ENCODE assay signal across 19 cellular contexts in the genomic region with DNA sequence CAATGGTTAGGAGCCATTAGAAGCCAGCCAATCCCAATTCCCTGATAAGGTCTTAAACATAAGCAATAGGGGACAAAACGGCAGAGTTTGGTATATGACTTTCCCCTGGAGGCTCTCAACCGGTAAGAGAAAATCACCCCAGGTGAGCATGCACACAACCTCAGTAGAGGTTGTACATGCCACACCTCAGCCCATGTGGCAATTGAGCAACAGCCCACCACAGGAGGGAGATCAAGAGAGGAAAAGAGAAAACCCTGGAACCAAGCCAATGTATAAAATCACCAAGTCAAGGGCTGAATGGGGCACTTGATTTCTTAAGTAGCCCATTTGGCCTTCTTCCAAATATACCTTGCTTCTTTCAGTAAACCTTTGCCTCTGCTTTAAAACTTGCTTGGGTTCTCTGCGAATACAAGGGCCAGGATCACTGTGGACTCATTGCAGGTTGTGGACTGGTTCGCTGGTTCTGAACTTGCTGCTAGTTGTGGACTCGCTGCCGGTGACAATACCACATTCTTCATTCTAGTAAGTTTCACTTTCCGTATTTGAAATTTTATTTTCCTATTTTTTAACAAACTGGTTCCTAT.
DNase-seq lines count a peak whose midpoint lies in the region; ATAC-seq, FAIRE-seq and TF ChIP-seq lines count a peak whose summit lies in the region.
"Had no signal": no experiment of that assay in that cellular context is flagged by ENCODE, and none has a peak within 500 bp of the region (broad histone marks: within the 10 kb centered on the region; RNA-seq: fewer than 3 reads in every experiment).

No MANE protein-coding gene starts in this region.

- no peak overlapping the region for H3K56ac ChIP-seq in H1 (replicated peaks; ENCODE audit: insufficient read length, low read depth, low read length)

- H3K23me2 ChIP-seq in H1 (ENCODE audit: low read depth, low read length): no peaks in the 10 kb centered on the region

- no peak for FAIRE-seq in H1 (lab: Jason Lieb, UNC)
- FAIRE-seq: HepG2 had no signal

- H3K18ac ChIP-seq in H1 (ENCODE audit: extremely low read depth, low read length): no peak overlapping the region

- no peak overlapping the region for H3K14ac ChIP-seq in H1 (ENCODE audit: insufficient read length)

- CTCF ChIA-PET in H1 (lab: Charles Lee; ENCODE audit: partially characterized antibody): no interaction called here
- CTCF ChIA-PET in PC-3 (lab: Charles Lee): no interaction called here

- no peaks in the 10 kb centered on the region for H3F3A ChIP-seq in PC-3 (ENCODE audit: low read length, unreplicated experiment)

- H2AK5ac ChIP-seq in H1 (ENCODE audit: low read depth, low read length): no peak overlapping the region

- TF ChIP-seq POLR2A in H1 (IDR thresholded peaks at IDR 0.05; ENCODE audit: control extremely low read depth in 1 of 2, low read depth in 2 of 2, low read length in 2 of 2): no peak

- H4K20me1 ChIP-seq in H1 (replicated peaks in 1 of 2; ENCODE audit: control insufficient read depth in 1 of 2, insufficient read depth in 2 of 2, low read length in 2 of 2) (no peaks in the 10 kb centered on the region), PC-3 (ENCODE audit: low read length) (no peaks in the 10 kb centered on the region)

- ATAC-seq in PC-3: no peak
- no peak for ATAC-seq in Right ventricle myocardium superior (ENCODE audit: poor library complexity)
- ATAC-seq: activated T-cell treated with anti-CD3 and anti-CD28 coated beads, Interleukin-2, amount 50 U/mL, for 72 hours; HepG2 had no signal

- no peak overlapping the region for H3K23ac ChIP-seq in H1 (ENCODE audit: insufficient read length)

- H3K27ac ChIP-seq in H1 (ENCODE audit: low read depth, low read length) (no peak overlapping the region), PC-3 (ENCODE audit: low read length) (no peak overlapping the region)
- H3K27ac ChIP-seq: esophagus muscularis mucosa, right atrium auricular region, stomach had no signal

- H3K79me2 ChIP-seq in H1 (ENCODE audit: control insufficient read depth in 1 of 2, insufficient read depth in 2 of 2, low read length in 2 of 2) (no peaks in the 10 kb centered on the region), PC-3 (ENCODE audit: low read length) (no peaks in the 10 kb centered on the region)

- no peak overlapping the region for H3K4me3 ChIP-seq in H1 (ENCODE audit: extremely low read depth in 1 of 4, insufficient read depth in 2 of 4, low read depth in 3 of 4, low read length in 4 of 4)
- H3K4me3 ChIP-seq in PC-3 (ENCODE audit: low read length): no peak overlapping the region
- H3K4me3 ChIP-seq: esophagus muscularis mucosa, right atrium auricular region, stomach had no signal

- no peak overlapping the region for H2BK15ac ChIP-seq in H1 (ENCODE audit: low read length)

- H2AFZ ChIP-seq in H1 (ENCODE audit: low read length) (0 out of 2 replicates have a peak overlapping the region, but pooled peaks have one; percentile 39), PC-3 (ENCODE audit: low read length) (no peak overlapping the region)

- TF ChIP-seq RAD21 in H1 (IDR thresholded peaks at IDR 0.05 in 1 of 2, conservative IDR thresholded peaks at IDR 0.05 in 1 of 2; ENCODE audit: low read depth in 2 of 2, low read length in 2 of 2): no peak

- H2BK5ac ChIP-seq in H1 (ENCODE audit: low read depth, low read length): no peak overlapping the region

- no peaks in the 10 kb centered on the region for H3K9me2 ChIP-seq in PC-3 (replicated peaks; ENCODE audit: low read length)

- H4K8ac ChIP-seq in H1 (ENCODE audit: extremely low read depth, insufficient read depth, low read length): no peak overlapping the region

- 88% methylated on average over 7 of the region's 7 CpGs; no CpG with 5 or more reads in 1 of the 2 experiments for WGBS in H1 (ENCODE audit: extremely low coverage in 1 of 2, insufficient coverage in 1 of 2, insufficient read length in 1 of 2, insufficient replicate concordance in 2 of 2, low coverage in 1 of 2, low lambda C conversion rate in 2 of 2, missing lambda C conversion rate in 1 of 2), 2 experiments

- no peak overlapping the region for H2BK20ac ChIP-seq in H1 (ENCODE audit: low read length)

- H3K4me2 ChIP-seq in H1 (ENCODE audit: insufficient read depth in 1 of 2, low read depth in 2 of 2, low read length in 2 of 2) (no peak overlapping the region), PC-3 (ENCODE audit: low read length) (no peak overlapping the region)

- no peak overlapping the region for H3K4ac ChIP-seq in H1 (replicated peaks; ENCODE audit: insufficient read length, low read depth, low read length)

- no peak for TF ChIP-seq EP300 in H1 (IDR thresholded peaks at IDR 0.05; ENCODE audit: borderline replicate concordance in 1 of 2, low read depth in 2 of 2, low read length in 2 of 2)

- no peak overlapping the region for H4K5ac ChIP-seq in H1 (ENCODE audit: insufficient read length, low read depth, low read length)

- DNase-seq in DMS79 (lab: John Stamatoyannopoulos, UW): peak; percentile 72
- peak; percentile 89 for DNase-seq in NCI-H1105 treated with DMSO at 0.1 percent for 48 hours (lab: John Stamatoyannopoulos, UW)
- peak; percentile 37 for DNase-seq in NCI-H2227 (lab: John Stamatoyannopoulos, UW; ENCODE audit: unreplicated experiment)
- no peak for DNase-seq in H1 (ENCODE audit: low read depth in 1 of 2, low spot score in 2 of 2)
- DNase-seq in NCI-H146 (lab: John Stamatoyannopoulos, UW): no peak
- no peak for DNase-seq in PC-3
- no peak for DNase-seq in cerebellum (ENCODE audit: low spot score)
- DNase-seq in Right ventricle myocardium superior: no peak
- DNase-seq: activated CD4-positive, alpha-beta T cell treated with anti-CD3 and anti-CD28 coated beads for 1 hour; activated CD8-positive, alpha-beta memory T cell treated with anti-CD3 and anti-CD28 coated beads for 24 hours; activated T-cell treated with anti-CD3 and anti-CD28 coated beads, Interleukin-2, amount 50 U/mL, for 72 hours; Caco-2; effector CD8-positive, alpha-beta T cell; GDM1; naive B cell; stomach had no signal

- H3K9me3 ChIP-seq in H1 (ENCODE audit: insufficient read depth in 2 of 2, low read depth in 1 of 2, low read length in 1 of 2) (no peaks in the 10 kb centered on the region), PC-3 (ENCODE audit: low read length) (no peaks in the 10 kb centered on the region)
- H3K9me3 ChIP-seq: Caco-2 had no signal

- H3K27me3 ChIP-seq in H1 (replicated peaks in 1 of 4; ENCODE audit: control insufficient read depth in 3 of 4, extremely low read depth in 1 of 4, insufficient read depth in 3 of 4, low read length in 3 of 4) (no peaks in the 10 kb centered on the region), PC-3 (ENCODE audit: low read length) (no peaks in the 10 kb centered on the region)
- H3K27me3 ChIP-seq: esophagus muscularis mucosa, right atrium auricular region, stomach had no signal

- no peak overlapping the region for H2BK12ac ChIP-seq in H1 (ENCODE audit: low read depth, low read length)

- H3K36me3 ChIP-seq in H1 (ENCODE audit: control insufficient read depth in 2 of 4, insufficient read depth in 4 of 4, low read length in 3 of 4) (no peaks in the 10 kb centered on the region), PC-3 (ENCODE audit: low read depth, low read length) (no peaks in the 10 kb centered on the region)
- H3K36me3 ChIP-seq: esophagus muscularis mucosa, right atrium auricular region, stomach had no signal

- H4K91ac ChIP-seq in H1 (replicated peaks; ENCODE audit: insufficient read length, low read length): no peak overlapping the region

- BruUV-seq in PC-3 (replicated peaks; lab: Mats Ljungman, UMichigan): no TSS peak

- no peak overlapping the region for H2BK120ac ChIP-seq in H1 (replicated peaks; ENCODE audit: low read depth, low read length)

- intact Hi-C loops in PC-3 (cut with micrococcal nuclease): no loop called here
- intact Hi-C loops in Right ventricle myocardium superior (cut with DNase I): no loop called here

- POLR2A ChIA-PET in H1 (lab: Charles Lee; ENCODE audit: partially characterized antibody) (no interaction called here), PC-3 (lab: Charles Lee; ENCODE audit: unreplicated experiment) (no interaction called here)

- H3K4me1 ChIP-seq in H1 (replicated peaks in 1 of 4; ENCODE audit: control insufficient read depth in 3 of 4, insufficient read depth in 4 of 4, low read length in 3 of 4): no peaks in the 10 kb centered on the region
- no peaks in the 10 kb centered on the region for H3K4me1 ChIP-seq in PC-3 (ENCODE audit: insufficient read depth, low read length)
- H3K4me1 ChIP-seq: Caco-2, esophagus muscularis mucosa, right atrium auricular region, stomach had no signal

- H3K79me1 ChIP-seq in H1 (ENCODE audit: low read depth, low read length): no peaks in the 10 kb centered on the region

- no peak overlapping the region for H3K9ac ChIP-seq in H1 (replicated peaks in 1 of 4; ENCODE audit: extremely low read depth in 1 of 4, low read depth in 3 of 4, low read length in 3 of 4)
- no peak overlapping the region for H3K9ac ChIP-seq in PC-3 (ENCODE audit: low read length)

- TF ChIP-seq CTCF in H1 (IDR thresholded peaks at IDR 0.05; ENCODE audit: control extremely low read depth in 1 of 3, insufficient read depth in 1 of 3, low read depth in 1 of 3, low read length in 3 of 3): no peak
- TF ChIP-seq CTCF in PC-3 (conservative IDR thresholded peaks at IDR 0.05; ENCODE audit: low read depth, low read length): no peak

TF ChIP-seq in H1, 55 proteins besides CTCF, POLR2A, EP300 and RAD21 (continues in another document):
- TF ChIP-seq TAF7 (optimal IDR thresholded peaks at IDR 0.05; ENCODE audit: borderline replicate concordance, low read depth, low read length) (no peak), POU5F1 (IDR thresholded peaks at IDR 0.05; ENCODE audit: low read depth, low read length) (no peak), SP1 (IDR thresholded peaks at IDR 0.05; ENCODE audit: low read depth, low read length) (no peak), HDAC6 (IDR thresholded peaks at IDR 0.05; ENCODE audit: low read depth, low read length) (no peak), BRCA1 (IDR thresholded peaks at IDR 0.05; ENCODE audit: low read depth, low read length) (no peak), BCL11A (IDR thresholded peaks at IDR 0.05; ENCODE audit: low read depth in 2 of 2, low read length in 2 of 2) (no peak), FOSL1 (IDR thresholded peaks at IDR 0.05; ENCODE audit: insufficient read depth, low read depth, low read length) (no peak), TEAD4 (IDR thresholded peaks at IDR 0.05; ENCODE audit: low read depth, low read length) (no peak), POLR2AphosphoS5 (IDR thresholded peaks at IDR 0.05; ENCODE audit: low read depth, low read length) (no peak), GTF2F1 (IDR thresholded peaks at IDR 0.05; ENCODE audit: borderline replicate concordance, low read depth, low read length) (no peak), SAP30 (IDR thresholded peaks at IDR 0.05; ENCODE audit: insufficient read depth, insufficient replicate concordance, low read length) (no peak), CTBP2 (IDR thresholded peaks at IDR 0.05; ENCODE audit: borderline replicate concordance, insufficient read depth, insufficient read length, low read length) (no peak)

Comparison
In these comparisons a context has a peak if more than half of its experiments do, and no peak if none do; other contexts are left out.
1. DNase-seq: peak in DMS79 (single experiment), NCI-H1105 treated with DMSO at 0.1 percent for 48 hours (single experiment) and NCI-H2227 (single experiment); none in H1 (0 of 2), NCI-H146 (single experiment), PC-3 (single experiment), cerebellum (single experiment) and Right ventricle myocardium superior (single experiment).